Comparison of ENCODE assay signal across 11 cellular contexts in the genomic region with DNA sequence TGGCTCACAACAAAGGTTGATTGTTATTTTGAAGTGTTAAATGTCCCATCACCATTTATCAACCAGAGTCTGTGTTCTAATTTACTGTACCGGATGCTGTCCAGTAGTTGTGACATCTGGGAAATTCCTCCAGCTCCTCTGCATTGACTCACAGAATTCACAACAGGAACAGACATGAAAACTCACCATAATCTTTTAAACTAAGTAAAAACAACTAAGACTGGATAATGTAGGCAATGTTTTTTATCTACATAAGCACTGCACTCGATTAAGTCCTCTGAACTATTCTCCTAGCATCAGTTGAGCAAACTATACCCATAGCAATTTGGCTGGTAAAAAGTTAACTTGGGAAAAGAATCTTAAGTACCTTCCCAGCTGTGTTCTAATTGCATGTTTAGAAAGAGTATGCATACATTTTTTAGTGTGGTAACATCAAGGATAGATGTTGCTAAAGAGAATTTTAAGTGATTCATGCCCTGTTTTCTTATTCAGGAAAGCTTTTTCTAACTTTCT. TPM values are rescaled to one million over a fixed set of nuclear protein-coding genes. Genes with fewer than 3 reads are reported as not detected.
A peak's percentile ranks its signal among the peaks of the same experiment; 100 is the strongest.
DNase-seq lines count a peak whose midpoint lies in the region; ATAC-seq, FAIRE-seq and TF ChIP-seq lines count a peak whose summit lies in the region.
"Had no signal": no experiment of that assay in that cellular context is flagged by ENCODE, and none has a peak within 500 bp of the region (broad histone marks: within the 10 kb centered on the region; RNA-seq: fewer than 3 reads in every experiment).

No MANE protein-coding gene starts in this region.

- H3K9me3 Mint-ChIP-seq in nephron: peaks cover 2% of the 10 kb centered on the region

- TF ChIP-seq CTCF in nephron (IDR thresholded peaks at IDR 0.05; ENCODE audit: unreplicated experiment in 3 of 3) (no peak), GM13976 (IDR thresholded peaks at IDR 0.05; ENCODE audit: borderline replicate concordance, control extremely low read depth, extremely low read depth, insufficient read depth, missing control alignments) (no peak)

- no peaks in the 10 kb centered on the region for H3K27me3 Mint-ChIP-seq in nephron (ENCODE audit: low read depth)

- H3K4me3 Mint-ChIP-seq in nephron: no peak overlapping the region

- ATAC-seq in GM21381 (IDR thresholded peaks at IDR 0.05; ENCODE audit: unreplicated experiment): no peak

- H3K27ac Mint-ChIP-seq in nephron: peak overlapping the region in 2 of 3 experiments; percentile 19 to 22

- FAIRE-seq in RCC 7860 (lab: Jason Lieb, UNC): peak; percentile 46
- peak; percentile 46 for FAIRE-seq in endometrium (lab: Jason Lieb, UNC)

- H3K36me3 Mint-ChIP-seq in nephron (ENCODE audit: low read depth): peaks cover 4% of the 10 kb centered on the region

- peaks cover 5% of the 10 kb centered on the region for H3K4me1 Mint-ChIP-seq in nephron

- in situ Hi-C loops in GM13976 (cut with MboI; ENCODE audit: low sequenced_read_pairs, unreplicated experiment): no loop called here

- DNase-seq in Daoy (ENCODE audit: low read depth): peak; percentile 66
- DNase-seq in RCC 7860 (ENCODE audit: low spot score): peak; percentile 55
- DNase-seq in OCI-M1 (lab: John Stamatoyannopoulos, UW): no peak
- DNase-seq in GM13976 (ENCODE audit: low spot score): no peak
- DNase-seq in activated naive CD4-positive, alpha-beta T cell treated with Interleukin-2 at 50 U/mL for 16 hours: no peak
- DNase-seq: activated naive CD4-positive, alpha-beta T cell; NCI-H2107; substantia nigra had no signal

RNA-seq across cellular contexts. Expression of gene MYO1B, which starts 42.9 kb away (rescaled TPM):
- total RNA-seq in Daoy (2014; rRNA removed; shearing (Covaris generic)): 98.0 and 104 TPM in 2 replicates

RNA-seq across cellular contexts. Expression of gene STAT4, which starts 51.5 kb away (rescaled TPM):
- 0.06 and 0.48 TPM in 2 replicates for total RNA-seq in Daoy (2014; rRNA removed; shearing (Covaris generic))

Comparison
In these comparisons a context has a peak if more than half of its experiments do, and no peak if none do; other contexts are left out.
1. DNase-seq: peak in Daoy (single experiment) and RCC 7860 (single experiment); none in OCI-M1 (single experiment), GM13976 (single experiment) and activated naive CD4-positive, alpha-beta T cell treated with Interleukin-2 at 50 U/mL for 16 hours (single experiment).